In the genomic region with DNA sequence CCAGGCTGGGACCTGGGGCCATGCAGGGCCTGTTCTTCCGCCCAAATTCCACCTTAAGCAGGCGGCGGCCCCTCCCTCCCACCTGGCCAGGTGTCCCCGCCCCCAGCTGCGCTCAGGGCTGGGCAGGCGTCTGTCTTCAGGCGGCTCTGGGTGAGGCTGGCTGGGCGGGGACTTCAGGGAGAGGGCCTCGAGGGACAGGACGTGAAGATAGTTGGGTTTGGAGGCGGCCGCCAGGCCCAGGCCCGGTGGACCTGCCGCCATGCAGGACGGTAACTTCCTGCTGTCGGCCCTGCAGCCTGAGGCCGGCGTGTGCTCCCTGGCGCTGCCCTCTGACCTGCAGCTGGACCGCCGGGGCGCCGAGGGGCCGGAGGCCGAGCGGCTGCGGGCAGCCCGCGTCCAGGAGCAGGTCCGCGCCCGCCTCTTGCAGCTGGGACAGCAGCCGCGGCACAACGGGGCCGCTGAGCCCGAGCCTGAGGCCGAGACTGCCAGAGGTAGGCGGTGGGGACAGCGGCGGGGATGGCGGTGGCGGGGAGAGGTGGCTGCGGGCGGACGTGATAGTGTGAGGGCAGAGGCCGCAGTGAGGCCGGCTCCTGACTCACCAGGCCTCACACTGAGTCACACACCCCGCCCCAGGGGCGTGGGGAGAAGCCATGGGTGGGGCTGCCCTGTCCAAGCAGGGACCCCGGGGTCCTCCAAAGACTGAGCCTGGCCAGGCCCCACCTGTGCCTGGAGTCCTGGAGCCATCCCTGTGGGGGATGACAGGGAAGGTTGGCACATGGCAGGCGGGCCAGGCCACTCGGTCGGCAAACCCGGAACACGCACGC, we compare ENCODE assay signal across 2 cellular contexts.
TF ChIP-seq lines count a peak whose summit lies in the region.

A gene with protein sequence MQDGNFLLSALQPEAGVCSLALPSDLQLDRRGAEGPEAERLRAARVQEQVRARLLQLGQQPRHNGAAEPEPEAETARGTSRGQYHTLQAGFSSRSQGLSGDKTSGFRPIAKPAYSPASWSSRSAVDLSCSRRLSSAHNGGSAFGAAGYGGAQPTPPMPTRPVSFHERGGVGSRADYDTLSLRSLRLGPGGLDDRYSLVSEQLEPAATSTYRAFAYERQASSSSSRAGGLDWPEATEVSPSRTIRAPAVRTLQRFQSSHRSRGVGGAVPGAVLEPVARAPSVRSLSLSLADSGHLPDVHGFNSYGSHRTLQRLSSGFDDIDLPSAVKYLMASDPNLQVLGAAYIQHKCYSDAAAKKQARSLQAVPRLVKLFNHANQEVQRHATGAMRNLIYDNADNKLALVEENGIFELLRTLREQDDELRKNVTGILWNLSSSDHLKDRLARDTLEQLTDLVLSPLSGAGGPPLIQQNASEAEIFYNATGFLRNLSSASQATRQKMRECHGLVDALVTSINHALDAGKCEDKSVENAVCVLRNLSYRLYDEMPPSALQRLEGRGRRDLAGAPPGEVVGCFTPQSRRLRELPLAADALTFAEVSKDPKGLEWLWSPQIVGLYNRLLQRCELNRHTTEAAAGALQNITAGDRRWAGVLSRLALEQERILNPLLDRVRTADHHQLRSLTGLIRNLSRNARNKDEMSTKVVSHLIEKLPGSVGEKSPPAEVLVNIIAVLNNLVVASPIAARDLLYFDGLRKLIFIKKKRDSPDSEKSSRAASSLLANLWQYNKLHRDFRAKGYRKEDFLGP (plus strand): TSS at position 176 of the 824 bp plus-strand sequence. CDS start 84 bp downstream, at position 260.

TF ChIP-seq in HepG2, 621 proteins besides CTCF, POLR2A, EP300 and RAD21 (continued from another document and continues in another):
- TF ChIP-seq, protein P1, sequence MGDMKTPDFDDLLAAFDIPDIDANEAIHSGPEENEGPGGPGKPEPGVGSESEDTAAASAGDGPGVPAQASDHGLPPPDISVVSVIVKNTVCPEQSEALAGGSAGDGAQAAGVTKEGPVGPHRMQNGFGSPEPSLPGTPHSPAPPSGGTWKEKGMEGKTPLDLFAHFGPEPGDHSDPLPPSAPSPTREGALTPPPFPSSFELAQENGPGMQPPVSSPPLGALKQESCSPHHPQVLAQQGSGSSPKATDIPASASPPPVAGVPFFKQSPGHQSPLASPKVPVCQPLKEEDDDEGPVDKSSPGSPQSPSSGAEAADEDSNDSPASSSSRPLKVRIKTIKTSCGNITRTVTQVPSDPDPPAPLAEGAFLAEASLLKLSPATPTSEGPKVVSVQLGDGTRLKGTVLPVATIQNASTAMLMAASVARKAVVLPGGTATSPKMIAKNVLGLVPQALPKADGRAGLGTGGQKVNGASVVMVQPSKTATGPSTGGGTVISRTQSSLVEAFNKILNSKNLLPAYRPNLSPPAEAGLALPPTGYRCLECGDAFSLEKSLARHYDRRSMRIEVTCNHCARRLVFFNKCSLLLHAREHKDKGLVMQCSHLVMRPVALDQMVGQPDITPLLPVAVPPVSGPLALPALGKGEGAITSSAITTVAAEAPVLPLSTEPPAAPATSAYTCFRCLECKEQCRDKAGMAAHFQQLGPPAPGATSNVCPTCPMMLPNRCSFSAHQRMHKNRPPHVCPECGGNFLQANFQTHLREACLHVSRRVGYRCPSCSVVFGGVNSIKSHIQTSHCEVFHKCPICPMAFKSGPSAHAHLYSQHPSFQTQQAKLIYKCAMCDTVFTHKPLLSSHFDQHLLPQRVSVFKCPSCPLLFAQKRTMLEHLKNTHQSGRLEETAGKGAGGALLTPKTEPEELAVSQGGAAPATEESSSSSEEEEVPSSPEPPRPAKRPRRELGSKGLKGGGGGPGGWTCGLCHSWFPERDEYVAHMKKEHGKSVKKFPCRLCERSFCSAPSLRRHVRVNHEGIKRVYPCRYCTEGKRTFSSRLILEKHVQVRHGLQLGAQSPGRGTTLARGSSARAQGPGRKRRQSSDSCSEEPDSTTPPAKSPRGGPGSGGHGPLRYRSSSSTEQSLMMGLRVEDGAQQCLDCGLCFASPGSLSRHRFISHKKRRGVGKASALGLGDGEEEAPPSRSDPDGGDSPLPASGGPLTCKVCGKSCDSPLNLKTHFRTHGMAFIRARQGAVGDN (CRISPR knock-in tag; IDR thresholded peaks at IDR 0.05) = peak; percentile 94
- no peak for TF ChIP-seq GATAD1 (CRISPR knock-in tag; IDR thresholded peaks at IDR 0.05)
- TF ChIP-seq, protein P2, sequence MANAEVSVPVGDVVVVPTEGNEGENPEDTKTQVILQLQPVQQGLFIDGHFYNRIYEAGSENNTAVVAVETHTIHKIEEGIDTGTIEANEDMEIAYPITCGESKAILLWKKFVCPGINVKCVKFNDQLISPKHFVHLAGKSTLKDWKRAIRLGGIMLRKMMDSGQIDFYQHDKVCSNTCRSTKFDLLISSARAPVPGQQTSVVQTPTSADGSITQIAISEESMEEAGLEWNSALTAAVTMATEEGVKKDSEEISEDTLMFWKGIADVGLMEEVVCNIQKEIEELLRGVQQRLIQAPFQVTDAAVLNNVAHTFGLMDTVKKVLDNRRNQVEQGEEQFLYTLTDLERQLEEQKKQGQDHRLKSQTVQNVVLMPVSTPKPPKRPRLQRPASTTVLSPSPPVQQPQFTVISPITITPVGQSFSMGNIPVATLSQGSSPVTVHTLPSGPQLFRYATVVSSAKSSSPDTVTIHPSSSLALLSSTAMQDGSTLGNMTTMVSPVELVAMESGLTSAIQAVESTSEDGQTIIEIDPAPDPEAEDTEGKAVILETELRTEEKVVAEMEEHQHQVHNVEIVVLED (CRISPR knock-in tag; IDR thresholded peaks at IDR 0.05; ENCODE audit: borderline replicate concordance) = no peak
- TF ChIP-seq HOXA3 (CRISPR knock-in tag; IDR thresholded peaks at IDR 0.05) = peak; percentile 60; the same call in 1 of the 2 replicates
- TF ChIP-seq ZC3H13 (CRISPR knock-in tag; IDR thresholded peaks at IDR 0.05) = peak; percentile 51; the same call in 1 of the 2 replicates
- TF ChIP-seq, protein P3, sequence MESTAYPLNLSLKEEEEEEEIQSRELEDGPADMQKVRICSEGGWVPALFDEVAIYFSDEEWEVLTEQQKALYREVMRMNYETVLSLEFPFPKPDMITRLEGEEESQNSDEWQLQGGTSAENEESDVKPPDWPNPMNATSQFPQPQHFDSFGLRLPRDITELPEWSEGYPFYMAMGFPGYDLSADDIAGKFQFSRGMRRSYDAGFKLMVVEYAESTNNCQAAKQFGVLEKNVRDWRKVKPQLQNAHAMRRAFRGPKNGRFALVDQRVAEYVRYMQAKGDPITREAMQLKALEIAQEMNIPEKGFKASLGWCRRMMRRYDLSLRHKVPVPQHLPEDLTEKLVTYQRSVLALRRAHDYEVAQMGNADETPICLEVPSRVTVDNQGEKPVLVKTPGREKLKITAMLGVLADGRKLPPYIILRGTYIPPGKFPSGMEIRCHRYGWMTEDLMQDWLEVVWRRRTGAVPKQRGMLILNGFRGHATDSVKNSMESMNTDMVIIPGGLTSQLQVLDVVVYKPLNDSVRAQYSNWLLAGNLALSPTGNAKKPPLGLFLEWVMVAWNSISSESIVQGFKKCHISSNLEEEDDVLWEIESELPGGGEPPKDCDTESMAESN (CRISPR knock-in tag; conservative IDR thresholded peaks at IDR 0.05) = peak; percentile 85
- TF ChIP-seq SMYD3 (CRISPR knock-in tag; IDR thresholded peaks at IDR 0.05) = no peak
- no peak for TF ChIP-seq GTF2F1 (IDR thresholded peaks at IDR 0.05; ENCODE audit: low read length)
- TF ChIP-seq SRSF1 (optimal IDR thresholded peaks at IDR 0.05; ENCODE audit: low read depth, low read length) = peak; percentile 12
- TF ChIP-seq ZFP41 (CRISPR knock-in tag; IDR thresholded peaks at IDR 0.05; ENCODE audit: borderline replicate concordance) = 0 out of 2 replicates have a peak, but pooled peaks have one; percentile 19
- no peak for TF ChIP-seq ZNF652 (CRISPR knock-in tag; IDR thresholded peaks at IDR 0.05; ENCODE audit: borderline replicate concordance, low read depth)
- TF ChIP-seq, protein P4, sequence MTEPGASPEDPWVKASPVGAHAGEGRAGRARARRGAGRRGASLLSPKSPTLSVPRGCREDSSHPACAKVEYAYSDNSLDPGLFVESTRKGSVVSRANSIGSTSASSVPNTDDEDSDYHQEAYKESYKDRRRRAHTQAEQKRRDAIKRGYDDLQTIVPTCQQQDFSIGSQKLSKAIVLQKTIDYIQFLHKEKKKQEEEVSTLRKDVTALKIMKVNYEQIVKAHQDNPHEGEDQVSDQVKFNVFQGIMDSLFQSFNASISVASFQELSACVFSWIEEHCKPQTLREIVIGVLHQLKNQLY (CRISPR knock-in tag; IDR thresholded peaks at IDR 0.05) = no peak
- peak; percentile 52; the same call in 1 of the 2 replicates for TF ChIP-seq DMAP1 (CRISPR knock-in tag; IDR thresholded peaks at IDR 0.05)
- TF ChIP-seq AGO2 (optimal IDR thresholded peaks at IDR 0.05; ENCODE audit: low read depth, low read length) = peak; percentile 44

TF ChIP-seq in K562, 482 proteins besides CTCF, POLR2A, EP300 and RAD21 (continued from another document):
- TF ChIP-seq, protein P5, sequence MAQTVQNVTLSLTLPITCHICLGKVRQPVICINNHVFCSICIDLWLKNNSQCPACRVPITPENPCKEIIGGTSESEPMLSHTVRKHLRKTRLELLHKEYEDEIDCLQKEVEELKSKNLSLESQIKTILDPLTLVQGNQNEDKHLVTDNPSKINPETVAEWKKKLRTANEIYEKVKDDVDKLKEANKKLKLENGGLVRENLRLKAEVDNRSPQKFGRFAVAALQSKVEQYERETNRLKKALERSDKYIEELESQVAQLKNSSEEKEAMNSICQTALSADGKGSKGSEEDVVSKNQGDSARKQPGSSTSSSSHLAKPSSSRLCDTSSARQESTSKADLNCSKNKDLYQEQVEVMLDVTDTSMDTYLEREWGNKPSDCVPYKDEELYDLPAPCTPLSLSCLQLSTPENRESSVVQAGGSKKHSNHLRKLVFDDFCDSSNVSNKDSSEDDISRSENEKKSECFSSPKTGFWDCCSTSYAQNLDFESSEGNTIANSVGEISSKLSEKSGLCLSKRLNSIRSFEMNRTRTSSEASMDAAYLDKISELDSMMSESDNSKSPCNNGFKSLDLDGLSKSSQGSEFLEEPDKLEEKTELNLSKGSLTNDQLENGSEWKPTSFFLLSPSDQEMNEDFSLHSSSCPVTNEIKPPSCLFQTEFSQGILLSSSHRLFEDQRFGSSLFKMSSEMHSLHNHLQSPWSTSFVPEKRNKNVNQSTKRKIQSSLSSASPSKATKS (CRISPR knock-in tag; IDR thresholded peaks at IDR 0.05) = no peak
- TF ChIP-seq PHF21A (IDR thresholded peaks at IDR 0.05; ENCODE audit: borderline replicate concordance, low read depth) (no peak), ZNF224 (CRISPR knock-in tag; IDR thresholded peaks at IDR 0.05) (no peak), FUS (optimal IDR thresholded peaks at IDR 0.05; ENCODE audit: low read depth, low read length) (no peak), ZNF41 (CRISPR knock-in tag; conservative IDR thresholded peaks at IDR 0.05) (0 out of 2 replicates have a peak, but pooled peaks have one; percentile 2), RFX1 (IDR thresholded peaks at IDR 0.05) (no peak), SMAD4 (CRISPR knock-in tag; conservative IDR thresholded peaks at IDR 0.05) (peak; percentile 71), RBM22 (IDR thresholded peaks at IDR 0.05; ENCODE audit: low read depth, low read length, poor library complexity, severe bottlenecking) (peak; percentile 26), KLF6 (CRISPR knock-in tag; IDR thresholded peaks at IDR 0.05; ENCODE audit: borderline replicate concordance) (peak; percentile 52; the same call in 1 of the 2 replicates)
- TF ChIP-seq, protein P6, sequence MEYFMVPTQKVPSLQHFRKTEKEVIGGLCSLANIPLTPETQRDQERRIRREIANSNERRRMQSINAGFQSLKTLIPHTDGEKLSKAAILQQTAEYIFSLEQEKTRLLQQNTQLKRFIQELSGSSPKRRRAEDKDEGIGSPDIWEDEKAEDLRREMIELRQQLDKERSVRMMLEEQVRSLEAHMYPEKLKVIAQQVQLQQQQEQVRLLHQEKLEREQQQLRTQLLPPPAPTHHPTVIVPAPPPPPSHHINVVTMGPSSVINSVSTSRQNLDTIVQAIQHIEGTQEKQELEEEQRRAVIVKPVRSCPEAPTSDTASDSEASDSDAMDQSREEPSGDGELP (CRISPR knock-in tag; IDR thresholded peaks at IDR 0.05; ENCODE audit: borderline replicate concordance) = peak; percentile 64
- TF ChIP-seq, protein P7, sequence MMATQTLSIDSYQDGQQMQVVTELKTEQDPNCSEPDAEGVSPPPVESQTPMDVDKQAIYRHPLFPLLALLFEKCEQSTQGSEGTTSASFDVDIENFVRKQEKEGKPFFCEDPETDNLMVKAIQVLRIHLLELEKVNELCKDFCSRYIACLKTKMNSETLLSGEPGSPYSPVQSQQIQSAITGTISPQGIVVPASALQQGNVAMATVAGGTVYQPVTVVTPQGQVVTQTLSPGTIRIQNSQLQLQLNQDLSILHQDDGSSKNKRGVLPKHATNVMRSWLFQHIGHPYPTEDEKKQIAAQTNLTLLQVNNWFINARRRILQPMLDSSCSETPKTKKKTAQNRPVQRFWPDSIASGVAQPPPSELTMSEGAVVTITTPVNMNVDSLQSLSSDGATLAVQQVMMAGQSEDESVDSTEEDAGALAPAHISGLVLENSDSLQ (IDR thresholded peaks at IDR 0.05) = 0 out of 2 replicates have a peak, but pooled peaks have one; percentile 12
- TF ChIP-seq, protein P8, sequence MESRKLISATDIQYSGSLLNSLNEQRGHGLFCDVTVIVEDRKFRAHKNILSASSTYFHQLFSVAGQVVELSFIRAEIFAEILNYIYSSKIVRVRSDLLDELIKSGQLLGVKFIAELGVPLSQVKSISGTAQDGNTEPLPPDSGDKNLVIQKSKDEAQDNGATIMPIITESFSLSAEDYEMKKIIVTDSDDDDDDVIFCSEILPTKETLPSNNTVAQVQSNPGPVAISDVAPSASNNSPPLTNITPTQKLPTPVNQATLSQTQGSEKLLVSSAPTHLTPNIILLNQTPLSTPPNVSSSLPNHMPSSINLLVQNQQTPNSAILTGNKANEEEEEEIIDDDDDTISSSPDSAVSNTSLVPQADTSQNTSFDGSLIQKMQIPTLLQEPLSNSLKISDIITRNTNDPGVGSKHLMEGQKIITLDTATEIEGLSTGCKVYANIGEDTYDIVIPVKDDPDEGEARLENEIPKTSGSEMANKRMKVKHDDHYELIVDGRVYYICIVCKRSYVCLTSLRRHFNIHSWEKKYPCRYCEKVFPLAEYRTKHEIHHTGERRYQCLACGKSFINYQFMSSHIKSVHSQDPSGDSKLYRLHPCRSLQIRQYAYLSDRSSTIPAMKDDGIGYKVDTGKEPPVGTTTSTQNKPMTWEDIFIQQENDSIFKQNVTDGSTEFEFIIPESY (CRISPR knock-in tag; IDR thresholded peaks at IDR 0.05) = peak; percentile 87
